Comparison of ENCODE assay signal across 1 cellular context in the genomic region with DNA sequence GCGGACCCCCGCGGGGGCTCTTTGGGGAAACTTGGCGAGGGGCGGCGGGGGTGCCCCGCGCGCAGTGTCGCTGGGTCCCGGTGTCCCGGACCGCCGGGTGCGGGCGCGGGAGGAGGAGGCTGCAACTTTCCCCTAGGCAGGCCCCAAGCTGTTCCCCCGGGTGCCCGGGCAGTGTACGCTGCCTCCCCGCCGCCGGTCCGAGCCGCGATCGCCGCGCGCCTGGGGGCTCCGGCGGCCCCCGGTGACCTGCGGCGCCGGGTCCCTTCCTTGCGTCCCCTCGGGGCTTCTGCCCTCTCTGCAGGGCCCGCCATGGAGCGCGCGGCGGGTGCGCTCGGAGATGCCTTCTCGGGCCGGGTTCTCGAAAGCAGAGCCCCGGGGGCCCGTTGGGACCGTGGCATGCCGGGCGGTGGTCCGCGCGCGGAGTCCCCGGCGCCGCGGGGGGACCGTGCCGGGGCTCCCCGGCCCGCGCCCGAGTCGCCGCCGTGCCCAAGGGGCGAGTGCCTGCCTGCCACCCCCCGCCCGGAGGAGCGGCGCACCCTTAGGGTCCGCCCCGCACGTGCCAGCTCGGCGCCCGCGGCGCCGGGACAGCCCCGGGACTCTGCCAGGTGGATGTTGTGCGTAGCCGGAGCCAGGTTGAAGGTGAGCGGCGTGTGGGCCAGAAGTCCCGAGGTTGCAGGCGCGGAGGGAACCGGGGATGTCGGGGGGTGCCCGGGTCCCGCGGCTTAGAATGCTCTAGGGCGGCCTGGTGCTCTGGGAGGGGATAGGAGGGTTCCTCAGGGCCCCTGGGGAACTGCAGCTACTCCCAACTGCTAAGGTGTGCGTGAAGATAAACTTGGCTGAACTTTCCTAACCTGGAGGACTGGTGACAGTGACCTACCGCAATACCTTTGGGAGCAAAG.
TF ChIP-seq lines count a peak whose summit lies in the region.

A gene with protein sequence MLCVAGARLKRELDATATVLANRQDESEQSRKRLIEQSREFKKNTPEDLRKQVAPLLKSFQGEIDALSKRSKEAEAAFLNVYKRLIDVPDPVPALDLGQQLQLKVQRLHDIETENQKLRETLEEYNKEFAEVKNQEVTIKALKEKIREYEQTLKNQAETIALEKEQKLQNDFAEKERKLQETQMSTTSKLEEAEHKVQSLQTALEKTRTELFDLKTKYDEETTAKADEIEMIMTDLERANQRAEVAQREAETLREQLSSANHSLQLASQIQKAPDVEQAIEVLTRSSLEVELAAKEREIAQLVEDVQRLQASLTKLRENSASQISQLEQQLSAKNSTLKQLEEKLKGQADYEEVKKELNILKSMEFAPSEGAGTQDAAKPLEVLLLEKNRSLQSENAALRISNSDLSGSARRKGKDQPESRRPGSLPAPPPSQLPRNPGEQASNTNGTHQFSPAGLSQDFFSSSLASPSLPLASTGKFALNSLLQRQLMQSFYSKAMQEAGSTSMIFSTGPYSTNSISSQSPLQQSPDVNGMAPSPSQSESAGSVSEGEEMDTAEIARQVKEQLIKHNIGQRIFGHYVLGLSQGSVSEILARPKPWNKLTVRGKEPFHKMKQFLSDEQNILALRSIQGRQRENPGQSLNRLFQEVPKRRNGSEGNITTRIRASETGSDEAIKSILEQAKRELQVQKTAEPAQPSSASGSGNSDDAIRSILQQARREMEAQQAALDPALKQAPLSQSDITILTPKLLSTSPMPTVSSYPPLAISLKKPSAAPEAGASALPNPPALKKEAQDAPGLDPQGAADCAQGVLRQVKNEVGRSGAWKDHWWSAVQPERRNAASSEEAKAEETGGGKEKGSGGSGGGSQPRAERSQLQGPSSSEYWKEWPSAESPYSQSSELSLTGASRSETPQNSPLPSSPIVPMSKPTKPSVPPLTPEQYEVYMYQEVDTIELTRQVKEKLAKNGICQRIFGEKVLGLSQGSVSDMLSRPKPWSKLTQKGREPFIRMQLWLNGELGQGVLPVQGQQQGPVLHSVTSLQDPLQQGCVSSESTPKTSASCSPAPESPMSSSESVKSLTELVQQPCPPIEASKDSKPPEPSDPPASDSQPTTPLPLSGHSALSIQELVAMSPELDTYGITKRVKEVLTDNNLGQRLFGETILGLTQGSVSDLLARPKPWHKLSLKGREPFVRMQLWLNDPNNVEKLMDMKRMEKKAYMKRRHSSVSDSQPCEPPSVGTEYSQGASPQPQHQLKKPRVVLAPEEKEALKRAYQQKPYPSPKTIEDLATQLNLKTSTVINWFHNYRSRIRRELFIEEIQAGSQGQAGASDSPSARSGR (N-terminal part only) (plus strand): TSS at position 596 of the 899 bp plus-strand sequence. CDS start 14 bp downstream, at position 610.

TF ChIP-seq in K562, 482 proteins besides CTCF, POLR2A, EP300 and RAD21 (continued from another document and continues in another):
- TF ChIP-seq TSC22D4 (tag; IDR thresholded peaks at IDR 0.05): no peak
- no peak for TF ChIP-seq ARID2 (IDR thresholded peaks at IDR 0.05)
- TF ChIP-seq BACH1 (tag; IDR thresholded peaks at IDR 0.05): no peak
- no peak for TF ChIP-seq KDM1A (IDR thresholded peaks at IDR 0.05)
- no peak for TF ChIP-seq BRCA1 (IDR thresholded peaks at IDR 0.05)
- no peak for TF ChIP-seq BRCA1 (CRISPR knock-in tag; IDR thresholded peaks at IDR 0.05)
- no peak for TF ChIP-seq NFIC (IDR thresholded peaks at IDR 0.05)
- no peak for TF ChIP-seq HDGF (IDR thresholded peaks at IDR 0.05)
- TF ChIP-seq SMARCA4 (IDR thresholded peaks at IDR 0.05): peak; percentile 68
- no peak for TF ChIP-seq SMARCB1 (IDR thresholded peaks at IDR 0.05; ENCODE audit: insufficient read length, low read depth)
- no peak for TF ChIP-seq HDAC2 (IDR thresholded peaks at IDR 0.05)
- TF ChIP-seq BRF1 (IDR thresholded peaks at IDR 0.05; ENCODE audit: borderline replicate concordance, extremely low read depth, insufficient read length): no peak
- TF ChIP-seq ESRRB (CRISPR knock-in tag; IDR thresholded peaks at IDR 0.05; ENCODE audit: borderline replicate concordance): no peak
- no peak for TF ChIP-seq FOXK1 (CRISPR knock-in tag; IDR thresholded peaks at IDR 0.05; ENCODE audit: borderline replicate concordance)
- peak in 1 of 2 experiments; percentile 58; a peak in 1 of 4 replicates for TF ChIP-seq RCOR1 (IDR thresholded peaks at IDR 0.05; ENCODE audit: borderline replicate concordance in 1 of 2, low read depth in 2 of 2, low read length in 2 of 2)
- TF ChIP-seq NCOA4 (IDR thresholded peaks at IDR 0.05; ENCODE audit: partially characterized antibody): no peak
- no peak for TF ChIP-seq TFAM (CRISPR knock-in tag; conservative IDR thresholded peaks at IDR 0.05)
- TF ChIP-seq, protein P1, sequence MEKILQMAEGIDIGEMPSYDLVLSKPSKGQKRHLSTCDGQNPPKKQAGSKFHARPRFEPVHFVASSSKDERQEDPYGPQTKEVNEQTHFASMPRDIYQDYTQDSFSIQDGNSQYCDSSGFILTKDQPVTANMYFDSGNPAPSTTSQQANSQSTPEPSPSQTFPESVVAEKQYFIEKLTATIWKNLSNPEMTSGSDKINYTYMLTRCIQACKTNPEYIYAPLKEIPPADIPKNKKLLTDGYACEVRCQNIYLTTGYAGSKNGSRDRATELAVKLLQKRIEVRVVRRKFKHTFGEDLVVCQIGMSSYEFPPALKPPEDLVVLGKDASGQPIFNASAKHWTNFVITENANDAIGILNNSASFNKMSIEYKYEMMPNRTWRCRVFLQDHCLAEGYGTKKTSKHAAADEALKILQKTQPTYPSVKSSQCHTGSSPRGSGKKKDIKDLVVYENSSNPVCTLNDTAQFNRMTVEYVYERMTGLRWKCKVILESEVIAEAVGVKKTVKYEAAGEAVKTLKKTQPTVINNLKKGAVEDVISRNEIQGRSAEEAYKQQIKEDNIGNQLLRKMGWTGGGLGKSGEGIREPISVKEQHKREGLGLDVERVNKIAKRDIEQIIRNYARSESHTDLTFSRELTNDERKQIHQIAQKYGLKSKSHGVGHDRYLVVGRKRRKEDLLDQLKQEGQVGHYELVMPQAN (IDR thresholded peaks at IDR 0.05; ENCODE audit: borderline replicate concordance): 0 out of 2 replicates have a peak, but pooled peaks have one; percentile 28
- TF ChIP-seq, protein P2, sequence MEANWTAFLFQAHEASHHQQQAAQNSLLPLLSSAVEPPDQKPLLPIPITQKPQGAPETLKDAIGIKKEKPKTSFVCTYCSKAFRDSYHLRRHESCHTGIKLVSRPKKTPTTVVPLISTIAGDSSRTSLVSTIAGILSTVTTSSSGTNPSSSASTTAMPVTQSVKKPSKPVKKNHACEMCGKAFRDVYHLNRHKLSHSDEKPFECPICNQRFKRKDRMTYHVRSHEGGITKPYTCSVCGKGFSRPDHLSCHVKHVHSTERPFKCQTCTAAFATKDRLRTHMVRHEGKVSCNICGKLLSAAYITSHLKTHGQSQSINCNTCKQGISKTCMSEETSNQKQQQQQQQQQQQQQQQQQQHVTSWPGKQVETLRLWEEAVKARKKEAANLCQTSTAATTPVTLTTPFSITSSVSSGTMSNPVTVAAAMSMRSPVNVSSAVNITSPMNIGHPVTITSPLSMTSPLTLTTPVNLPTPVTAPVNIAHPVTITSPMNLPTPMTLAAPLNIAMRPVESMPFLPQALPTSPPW (CRISPR knock-in tag; IDR thresholded peaks at IDR 0.05): peak; percentile 34; the same call in 1 of the 2 replicates
- no peak for TF ChIP-seq KDM4B (IDR thresholded peaks at IDR 0.05; ENCODE audit: borderline replicate concordance in 2 of 2, low read depth in 1 of 2)
- TF ChIP-seq GABPA (tag; conservative IDR thresholded peaks at IDR 0.05; ENCODE audit: low read depth): no peak
- TF ChIP-seq TBL1XR1 (IDR thresholded peaks at IDR 0.05; ENCODE audit: low read length in 2 of 2): no peak
- TF ChIP-seq, protein P3, sequence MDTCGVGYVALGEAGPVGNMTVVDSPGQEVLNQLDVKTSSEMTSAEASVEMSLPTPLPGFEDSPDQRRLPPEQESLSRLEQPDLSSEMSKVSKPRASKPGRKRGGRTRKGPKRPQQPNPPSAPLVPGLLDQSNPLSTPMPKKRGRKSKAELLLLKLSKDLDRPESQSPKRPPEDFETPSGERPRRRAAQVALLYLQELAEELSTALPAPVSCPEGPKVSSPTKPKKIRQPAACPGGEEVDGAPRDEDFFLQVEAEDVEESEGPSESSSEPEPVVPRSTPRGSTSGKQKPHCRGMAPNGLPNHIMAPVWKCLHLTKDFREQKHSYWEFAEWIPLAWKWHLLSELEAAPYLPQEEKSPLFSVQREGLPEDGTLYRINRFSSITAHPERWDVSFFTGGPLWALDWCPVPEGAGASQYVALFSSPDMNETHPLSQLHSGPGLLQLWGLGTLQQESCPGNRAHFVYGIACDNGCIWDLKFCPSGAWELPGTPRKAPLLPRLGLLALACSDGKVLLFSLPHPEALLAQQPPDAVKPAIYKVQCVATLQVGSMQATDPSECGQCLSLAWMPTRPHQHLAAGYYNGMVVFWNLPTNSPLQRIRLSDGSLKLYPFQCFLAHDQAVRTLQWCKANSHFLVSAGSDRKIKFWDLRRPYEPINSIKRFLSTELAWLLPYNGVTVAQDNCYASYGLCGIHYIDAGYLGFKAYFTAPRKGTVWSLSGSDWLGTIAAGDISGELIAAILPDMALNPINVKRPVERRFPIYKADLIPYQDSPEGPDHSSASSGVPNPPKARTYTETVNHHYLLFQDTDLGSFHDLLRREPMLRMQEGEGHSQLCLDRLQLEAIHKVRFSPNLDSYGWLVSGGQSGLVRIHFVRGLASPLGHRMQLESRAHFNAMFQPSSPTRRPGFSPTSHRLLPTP (IDR thresholded peaks at IDR 0.05; ENCODE audit: borderline replicate concordance, extremely low read depth, insufficient read length): no peak
- no peak for TF ChIP-seq NEUROD1 (IDR thresholded peaks at IDR 0.05; ENCODE audit: borderline replicate concordance, low read depth, low read length, partially characterized antibody)
- TF ChIP-seq ZNF311 (CRISPR knock-in tag; IDR thresholded peaks at IDR 0.05): no peak
- no peak for TF ChIP-seq E2F3 (CRISPR knock-in tag; IDR thresholded peaks at IDR 0.05)
- no peak for TF ChIP-seq COPS2 (conservative IDR thresholded peaks at IDR 0.05)
- TF ChIP-seq, protein P4, sequence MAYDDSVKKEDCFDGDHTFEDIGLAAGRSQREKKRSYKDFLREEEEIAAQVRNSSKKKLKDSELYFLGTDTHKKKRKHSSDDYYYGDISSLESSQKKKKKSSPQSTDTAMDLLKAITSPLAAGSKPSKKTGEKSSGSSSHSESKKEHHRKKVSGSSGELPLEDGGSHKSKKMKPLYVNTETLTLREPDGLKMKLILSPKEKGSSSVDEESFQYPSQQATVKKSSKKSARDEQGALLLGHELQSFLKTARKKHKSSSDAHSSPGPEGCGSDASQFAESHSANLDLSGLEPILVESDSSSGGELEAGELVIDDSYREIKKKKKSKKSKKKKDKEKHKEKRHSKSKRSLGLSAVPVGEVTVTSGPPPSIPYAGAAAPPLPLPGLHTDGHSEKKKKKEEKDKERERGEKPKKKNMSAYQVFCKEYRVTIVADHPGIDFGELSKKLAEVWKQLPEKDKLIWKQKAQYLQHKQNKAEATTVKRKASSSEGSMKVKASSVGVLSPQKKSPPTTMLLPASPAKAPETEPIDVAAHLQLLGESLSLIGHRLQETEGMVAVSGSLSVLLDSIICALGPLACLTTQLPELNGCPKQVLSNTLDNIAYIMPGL (CRISPR knock-in tag; IDR thresholded peaks at IDR 0.05): 0 out of 2 replicates have a peak, but pooled peaks have one; percentile 21
- TF ChIP-seq, protein P5, sequence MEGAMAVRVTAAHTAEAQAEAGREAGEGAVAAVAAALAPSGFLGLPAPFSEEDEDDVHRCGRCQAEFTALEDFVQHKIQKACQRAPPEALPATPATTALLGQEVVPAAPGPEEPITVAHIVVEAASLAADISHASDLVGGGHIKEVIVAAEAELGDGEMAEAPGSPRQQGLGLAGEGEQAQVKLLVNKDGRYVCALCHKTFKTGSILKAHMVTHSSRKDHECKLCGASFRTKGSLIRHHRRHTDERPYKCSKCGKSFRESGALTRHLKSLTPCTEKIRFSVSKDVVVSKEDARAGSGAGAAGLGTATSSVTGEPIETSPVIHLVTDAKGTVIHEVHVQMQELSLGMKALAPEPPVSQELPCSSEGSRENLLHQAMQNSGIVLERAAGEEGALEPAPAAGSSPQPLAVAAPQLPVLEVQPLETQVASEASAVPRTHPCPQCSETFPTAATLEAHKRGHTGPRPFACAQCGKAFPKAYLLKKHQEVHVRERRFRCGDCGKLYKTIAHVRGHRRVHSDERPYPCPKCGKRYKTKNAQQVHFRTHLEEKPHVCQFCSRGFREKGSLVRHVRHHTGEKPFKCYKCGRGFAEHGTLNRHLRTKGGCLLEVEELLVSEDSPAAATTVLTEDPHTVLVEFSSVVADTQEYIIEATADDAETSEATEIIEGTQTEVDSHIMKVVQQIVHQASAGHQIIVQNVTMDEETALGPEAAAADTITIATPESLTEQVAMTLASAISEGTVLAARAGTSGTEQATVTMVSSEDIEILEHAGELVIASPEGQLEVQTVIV (CRISPR knock-in tag; IDR thresholded peaks at IDR 0.05; ENCODE audit: borderline replicate concordance): no peak
- no peak for TF ChIP-seq CTBP1 (IDR thresholded peaks at IDR 0.05; ENCODE audit: borderline replicate concordance)
- TF ChIP-seq, protein P6, sequence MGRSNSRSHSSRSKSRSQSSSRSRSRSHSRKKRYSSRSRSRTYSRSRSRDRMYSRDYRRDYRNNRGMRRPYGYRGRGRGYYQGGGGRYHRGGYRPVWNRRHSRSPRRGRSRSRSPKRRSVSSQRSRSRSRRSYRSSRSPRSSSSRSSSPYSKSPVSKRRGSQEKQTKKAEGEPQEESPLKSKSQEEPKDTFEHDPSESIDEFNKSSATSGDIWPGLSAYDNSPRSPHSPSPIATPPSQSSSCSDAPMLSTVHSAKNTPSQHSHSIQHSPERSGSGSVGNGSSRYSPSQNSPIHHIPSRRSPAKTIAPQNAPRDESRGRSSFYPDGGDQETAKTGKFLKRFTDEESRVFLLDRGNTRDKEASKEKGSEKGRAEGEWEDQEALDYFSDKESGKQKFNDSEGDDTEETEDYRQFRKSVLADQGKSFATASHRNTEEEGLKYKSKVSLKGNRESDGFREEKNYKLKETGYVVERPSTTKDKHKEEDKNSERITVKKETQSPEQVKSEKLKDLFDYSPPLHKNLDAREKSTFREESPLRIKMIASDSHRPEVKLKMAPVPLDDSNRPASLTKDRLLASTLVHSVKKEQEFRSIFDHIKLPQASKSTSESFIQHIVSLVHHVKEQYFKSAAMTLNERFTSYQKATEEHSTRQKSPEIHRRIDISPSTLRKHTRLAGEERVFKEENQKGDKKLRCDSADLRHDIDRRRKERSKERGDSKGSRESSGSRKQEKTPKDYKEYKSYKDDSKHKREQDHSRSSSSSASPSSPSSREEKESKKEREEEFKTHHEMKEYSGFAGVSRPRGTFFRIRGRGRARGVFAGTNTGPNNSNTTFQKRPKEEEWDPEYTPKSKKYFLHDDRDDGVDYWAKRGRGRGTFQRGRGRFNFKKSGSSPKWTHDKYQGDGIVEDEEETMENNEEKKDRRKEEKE (IDR thresholded peaks at IDR 0.05; ENCODE audit: borderline replicate concordance in 1 of 2, control insufficient read depth in 1 of 2, low read depth in 2 of 2, low read length in 1 of 2): no peak
- TF ChIP-seq ZNF24 (IDR thresholded peaks at IDR 0.05): no peak
- TF ChIP-seq TGIF2 (CRISPR knock-in tag; IDR thresholded peaks at IDR 0.05): no peak
- peak; percentile 53; the same call in 1 of the 2 replicates for TF ChIP-seq BCOR (IDR thresholded peaks at IDR 0.05)
- TF ChIP-seq, protein P7, sequence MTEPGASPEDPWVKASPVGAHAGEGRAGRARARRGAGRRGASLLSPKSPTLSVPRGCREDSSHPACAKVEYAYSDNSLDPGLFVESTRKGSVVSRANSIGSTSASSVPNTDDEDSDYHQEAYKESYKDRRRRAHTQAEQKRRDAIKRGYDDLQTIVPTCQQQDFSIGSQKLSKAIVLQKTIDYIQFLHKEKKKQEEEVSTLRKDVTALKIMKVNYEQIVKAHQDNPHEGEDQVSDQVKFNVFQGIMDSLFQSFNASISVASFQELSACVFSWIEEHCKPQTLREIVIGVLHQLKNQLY (CRISPR knock-in tag; conservative IDR thresholded peaks at IDR 0.05): no peak
- no peak for TF ChIP-seq ZNF184 (CRISPR knock-in tag; IDR thresholded peaks at IDR 0.05)
- peak; percentile 51; the same call in 1 of the 2 replicates for TF ChIP-seq POLR2AphosphoS5 (IDR thresholded peaks at IDR 0.05; ENCODE audit: control insufficient read depth, insufficient read depth, low read depth, low read length)
- TF ChIP-seq ESRRA (IDR thresholded peaks at IDR 0.05; ENCODE audit: borderline replicate concordance, low read depth): no peak
- no peak for TF ChIP-seq KAT8 (IDR thresholded peaks at IDR 0.05; ENCODE audit: low read depth)
